In the genomic region with DNA sequence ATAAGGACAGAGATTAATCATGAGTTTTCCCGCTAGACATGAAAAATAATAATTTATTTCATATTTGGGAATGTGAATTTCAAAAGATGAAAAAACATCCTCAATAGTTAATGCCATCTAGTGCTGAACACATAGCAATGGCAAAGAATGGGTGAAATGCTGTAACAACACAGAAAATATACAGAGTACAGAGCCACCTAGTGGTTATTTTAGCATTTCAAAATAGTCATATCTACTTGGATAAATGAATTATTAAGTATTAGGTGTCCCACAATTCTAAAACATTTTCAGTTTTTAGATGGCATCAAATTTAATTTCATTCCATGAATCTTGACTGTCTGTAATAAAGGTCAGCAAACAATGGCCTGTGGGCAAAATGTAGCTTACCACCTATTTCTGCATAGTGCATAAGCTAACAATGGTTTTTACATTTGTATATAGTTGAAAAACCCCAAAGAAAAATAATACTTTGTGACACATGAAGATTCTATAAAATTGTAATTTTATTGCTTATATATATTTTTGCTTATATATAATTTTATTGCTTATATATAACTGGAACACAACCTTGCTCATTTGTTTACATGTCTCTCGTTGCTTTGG, we compare ENCODE assay signal across 9 cellular contexts.
DNase-seq lines count a peak whose midpoint lies in the region; ATAC-seq, FAIRE-seq and TF ChIP-seq lines count a peak whose summit lies in the region.
"Had no signal": no experiment of that assay in that cellular context is flagged by ENCODE, and none has a peak within 500 bp of the region (broad histone marks: within the 10 kb centered on the region; RNA-seq: fewer than 3 reads in every experiment).

No MANE protein-coding gene starts in this region.

- H3K9me3 Mint-ChIP-seq in effector memory CD8-positive, alpha-beta T cell: no peaks in the 10 kb centered on the region
- H3K9me3 Mint-ChIP-seq in activated T-helper 1 cell treated with anti-CD3 and anti-CD28 coated beads, Interleukin-12 subunit alpha, Interleukin-12 subunit beta, Interleukin-2, Interleukin-4 antibody, amounts not matched to agents 30 ng/mL and 10 ng/mL and 1 ng/mL, durations not matched to agents 14 hours and 24 hours and 36 hours: no peaks in the 10 kb centered on the region
- H3K9me3 Mint-ChIP-seq: activated B cell treated with CpG ODN at 0.5 μM for 24 hours had no signal

- TF ChIP-seq POLR2A in endothelial cell of umbilical vein (IDR thresholded peaks at IDR 0.05; ENCODE audit: low read depth, low read length): no peak

- H3K9me3 ChIP-seq in endothelial cell of umbilical vein (replicated peaks; ENCODE audit: control insufficient read depth, insufficient read depth, low read length): no peaks in the 10 kb centered on the region

- no peak overlapping the region for H3K4me3 Mint-ChIP-seq in effector memory CD8-positive, alpha-beta T cell
- H3K4me3 Mint-ChIP-seq in activated T-helper 1 cell treated with anti-CD3 and anti-CD28 coated beads, Interleukin-12 subunit alpha, Interleukin-12 subunit beta, Interleukin-2, Interleukin-4 antibody, amounts not matched to agents 30 ng/mL and 10 ng/mL and 1 ng/mL, durations not matched to agents 14 hours and 24 hours and 36 hours: no peak overlapping the region
- H3K4me3 Mint-ChIP-seq: activated B cell treated with CpG ODN at 0.5 μM for 24 hours had no signal

- H3K27me3 ChIP-seq in endothelial cell of umbilical vein (ENCODE audit: control insufficient read depth in 2 of 2, insufficient read depth in 2 of 2, low read length in 2 of 2): no peaks in the 10 kb centered on the region

- DNase-seq in GM12864 (ENCODE audit: low read depth) (no peak), NCI-H82 (lab: John Stamatoyannopoulos, UW) (peak; percentile 46), endothelial cell of umbilical vein (ENCODE audit: low read depth, low spot score) (peak; percentile 19), retinal pigment epithelial cell (ENCODE audit: low read depth) (peak; percentile 14), GM19239 (ENCODE audit: insufficient read length, low spot score) (no peak)
- no peak for DNase-seq in effector memory CD8-positive, alpha-beta T cell
- no peak for DNase-seq in activated T-helper 1 cell treated with anti-CD3 and anti-CD28 coated beads, Interleukin-12 subunit alpha, Interleukin-12 subunit beta, Interleukin-2, Interleukin-4 antibody, amounts not matched to agents 30 ng/mL and 10 ng/mL and 1 ng/mL, durations not matched to agents 14 hours and 24 hours and 36 hours (ENCODE audit: low spot score)
- DNase-seq: activated B cell treated with CpG ODN at 0.5 μM for 24 hours had no signal

- no peaks in the 10 kb centered on the region for H3K9me1 ChIP-seq in endothelial cell of umbilical vein (replicated peaks; ENCODE audit: control insufficient read depth, extremely low read depth, insufficient read depth, low read length)

- intact Hi-C loops in endothelial cell of umbilical vein (cut with micrococcal nuclease): no loop called here
- intact Hi-C loops in activated T-helper 1 cell treated with anti-CD3 and anti-CD28 coated beads, Interleukin-12 subunit alpha, Interleukin-12 subunit beta, Interleukin-2, Interleukin-4 antibody, amounts not matched to agents 30 ng/mL and 10 ng/mL and 1 ng/mL, durations not matched to agents 14 hours and 24 hours and 36 hours (cut with micrococcal nuclease): no loop called here

- no peak overlapping the region for H3K27ac ChIP-seq in endothelial cell of umbilical vein (ENCODE audit: insufficient read depth, low read depth, low read length)

- TF ChIP-seq CTCF in GM12864 (IDR thresholded peaks at IDR 0.05; ENCODE audit: low read depth, low read length, missing control alignments) (peak; percentile 25), endothelial cell of umbilical vein (IDR thresholded peaks at IDR 0.05; ENCODE audit: extremely low read depth in 1 of 2, insufficient read depth in 1 of 2, low read depth in 1 of 2, low read length in 2 of 2) (peak; percentile 14 to 20), retinal pigment epithelial cell (conservative IDR thresholded peaks at IDR 0.05; ENCODE audit: low read depth, low read length) (peak; percentile 54)

- H3K36me3 Mint-ChIP-seq in effector memory CD8-positive, alpha-beta T cell (ENCODE audit: insufficient read depth): no peaks in the 10 kb centered on the region
- H3K36me3 Mint-ChIP-seq in activated T-helper 1 cell treated with anti-CD3 and anti-CD28 coated beads, Interleukin-12 subunit alpha, Interleukin-12 subunit beta, Interleukin-2, Interleukin-4 antibody, amounts not matched to agents 30 ng/mL and 10 ng/mL and 1 ng/mL, durations not matched to agents 14 hours and 24 hours and 36 hours (ENCODE audit: low read depth): no peaks in the 10 kb centered on the region

- no peaks in the 10 kb centered on the region for H3K4me1 Mint-ChIP-seq in effector memory CD8-positive, alpha-beta T cell (ENCODE audit: low read depth in 2 of 2)
- H3K4me1 Mint-ChIP-seq in activated T-helper 1 cell treated with anti-CD3 and anti-CD28 coated beads, Interleukin-12 subunit alpha, Interleukin-12 subunit beta, Interleukin-2, Interleukin-4 antibody, amounts not matched to agents 30 ng/mL and 10 ng/mL and 1 ng/mL, durations not matched to agents 14 hours and 24 hours and 36 hours (ENCODE audit: low read depth): no peaks in the 10 kb centered on the region
- H3K4me1 Mint-ChIP-seq: activated B cell treated with CpG ODN at 0.5 μM for 24 hours had no signal

- H3K79me2 ChIP-seq in endothelial cell of umbilical vein (ENCODE audit: control insufficient read depth, insufficient read depth, low read length): no peaks in the 10 kb centered on the region

- H3K27me3 Mint-ChIP-seq in effector memory CD8-positive, alpha-beta T cell: no peaks in the 10 kb centered on the region
- H3K27me3 Mint-ChIP-seq in activated T-helper 1 cell treated with anti-CD3 and anti-CD28 coated beads, Interleukin-12 subunit alpha, Interleukin-12 subunit beta, Interleukin-2, Interleukin-4 antibody, amounts not matched to agents 30 ng/mL and 10 ng/mL and 1 ng/mL, durations not matched to agents 14 hours and 24 hours and 36 hours (ENCODE audit: insufficient read depth): no peaks in the 10 kb centered on the region
- H3K27me3 Mint-ChIP-seq: activated B cell treated with CpG ODN at 0.5 μM for 24 hours had no signal

- no peak overlapping the region for H3K27ac Mint-ChIP-seq in effector memory CD8-positive, alpha-beta T cell
- H3K27ac Mint-ChIP-seq in activated T-helper 1 cell treated with anti-CD3 and anti-CD28 coated beads, Interleukin-12 subunit alpha, Interleukin-12 subunit beta, Interleukin-2, Interleukin-4 antibody, amounts not matched to agents 30 ng/mL and 10 ng/mL and 1 ng/mL, durations not matched to agents 14 hours and 24 hours and 36 hours: no peak overlapping the region
- H3K27ac Mint-ChIP-seq: activated B cell treated with CpG ODN at 0.5 μM for 24 hours had no signal

- H4K20me1 ChIP-seq in endothelial cell of umbilical vein (replicated peaks; ENCODE audit: control insufficient read depth, extremely low read depth, insufficient read depth, low read length): no peaks in the 10 kb centered on the region

- dilution Hi-C loops in endothelial cell of umbilical vein (cut with MboI; ENCODE audit: extremely low pct_ligation_motif_present, low sequenced_read_pairs): no loop called here

- no peaks in the 10 kb centered on the region for H3K4me1 ChIP-seq in endothelial cell of umbilical vein (ENCODE audit: control insufficient read depth, extremely low read depth, insufficient read depth, low read length)

- H3K4me2 ChIP-seq in endothelial cell of umbilical vein (ENCODE audit: insufficient read depth, low read length): no peak overlapping the region

- FAIRE-seq in endothelial cell of umbilical vein (lab: Jason Lieb, UNC) (peak; percentile 47), GM19239 (lab: Jason Lieb, UNC) (no peak)

- CTCF ChIA-PET in endothelial cell of umbilical vein (lab: Charles Lee): no interaction called here

- H3K9ac ChIP-seq in endothelial cell of umbilical vein (replicated peaks; ENCODE audit: extremely low read depth, insufficient read depth, low read length): no peak overlapping the region

- no TSS peak for BruUV-seq in endothelial cell of umbilical vein (replicated peaks; lab: Mats Ljungman, UMichigan)

- H3K4me3 ChIP-seq in GM12864 (ENCODE audit: low read depth, low read length): no peak overlapping the region
- no peak overlapping the region for H3K4me3 ChIP-seq in endothelial cell of umbilical vein (replicated peaks in 1 of 3; ENCODE audit: insufficient read depth in 1 of 3, low read depth in 1 of 3, low read length in 3 of 3)
- no peak overlapping the region for H3K4me3 ChIP-seq in retinal pigment epithelial cell (ENCODE audit: low read length)

- peak; percentile 87 for ATAC-seq in HG02943 (IDR thresholded peaks at IDR 0.05; ENCODE audit: low read depth, unreplicated experiment)
- no peak for ATAC-seq in effector memory CD8-positive, alpha-beta T cell (replicated peaks)

- POLR2A ChIA-PET in endothelial cell of umbilical vein (lab: Charles Lee): no interaction called here

- no peaks in the 10 kb centered on the region for H3K36me3 ChIP-seq in endothelial cell of umbilical vein (ENCODE audit: control insufficient read depth in 2 of 2, extremely low read depth in 1 of 2, insufficient read depth in 2 of 2, low read length in 2 of 2)

- H2AFZ ChIP-seq in endothelial cell of umbilical vein (ENCODE audit: low read depth, low read length): no peak overlapping the region

TF ChIP-seq in endothelial cell of umbilical vein, 7 proteins besides CTCF, POLR2A, EP300 and RAD21:
- TF ChIP-seq, protein P1, sequence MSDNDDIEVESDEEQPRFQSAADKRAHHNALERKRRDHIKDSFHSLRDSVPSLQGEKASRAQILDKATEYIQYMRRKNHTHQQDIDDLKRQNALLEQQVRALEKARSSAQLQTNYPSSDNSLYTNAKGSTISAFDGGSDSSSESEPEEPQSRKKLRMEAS (IDR thresholded peaks at IDR 0.05; ENCODE audit: insufficient read depth, insufficient read length): no peak
- no peak for TF ChIP-seq MYC (IDR thresholded peaks at IDR 0.05; ENCODE audit: low read depth, low read length)
- TF ChIP-seq EZH2 (IDR thresholded peaks at IDR 0.05; ENCODE audit: borderline replicate concordance, low read depth, low read length, severe bottlenecking): no peak
- no peak for TF ChIP-seq GATA2 (IDR thresholded peaks at IDR 0.05; ENCODE audit: insufficient read depth, insufficient read length, low read depth, low read length)
- no peak for TF ChIP-seq JUN (IDR thresholded peaks at IDR 0.05; ENCODE audit: borderline replicate concordance, insufficient read depth, insufficient read length, low read depth)

Comparison
In these comparisons a context has a peak if more than half of its experiments do, and no peak if none do; other contexts are left out.
1. DNase-seq: peak in NCI-H82 (single experiment), endothelial cell of umbilical vein (single experiment) and retinal pigment epithelial cell (single experiment); none in GM12864 (single experiment), effector memory CD8-positive, alpha-beta T cell (0 of 3), GM19239 (single experiment) and activated T-helper 1 cell treated with anti-CD3 and anti-CD28 coated beads, Interleukin-12 subunit alpha, Interleukin-12 subunit beta, Interleukin-2, Interleukin-4 antibody, amounts not matched to agents 30 ng/mL and 10 ng/mL and 1 ng/mL, durations not matched to agents 14 hours and 24 hours and 36 hours (single experiment).
2. Peak in every context shown above with its lines, with median percentiles within 50 percentile points of each other: CTCF ChIP-seq.